35 cellular contexts compared by ENCODE assay signal in the genomic region with DNA sequence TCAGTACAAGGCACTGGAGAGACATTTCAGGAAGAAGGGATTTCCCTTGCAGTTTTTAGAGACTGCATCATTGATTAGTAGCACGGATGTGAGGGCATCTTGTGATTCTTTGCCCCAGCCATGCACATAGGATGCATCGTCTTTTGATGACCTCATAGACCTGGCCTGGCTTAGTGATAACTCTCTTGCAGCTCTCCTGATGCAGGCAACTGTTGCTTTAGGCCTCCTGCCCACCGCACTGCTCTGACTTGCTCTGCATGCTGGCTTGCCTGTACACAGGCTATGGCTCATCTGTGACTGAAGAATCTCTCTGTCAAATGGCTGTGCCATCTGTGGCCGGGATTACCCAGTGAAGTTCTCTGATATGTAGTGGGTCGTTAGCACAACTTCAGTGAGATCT.
DNase-seq lines count a peak whose midpoint lies in the region; ATAC-seq and TF ChIP-seq lines count a peak whose summit lies in the region.
"Had no signal": no experiment of that assay in that cellular context is flagged by ENCODE, and none has a peak within 500 bp of the region (broad histone marks: within the 10 kb centered on the region; RNA-seq: fewer than 3 reads in every experiment).

No MANE protein-coding gene starts in this region.

- no peak overlapping the region for H3K18ac ChIP-seq in IMR-90 (ENCODE audit: low read depth, low read length)
- H3K18ac ChIP-seq in mesenchymal stem cell (ENCODE audit: low read depth in 1 of 2, low read length in 2 of 2): no peak overlapping the region

- no peaks in the 10 kb centered on the region for H3K4me1 Mint-ChIP-seq in activated T-cell treated with anti-CD3 and anti-CD28 coated beads, Interleukin-2, amount 50 U/mL, for 72 hours (ENCODE audit: low read depth)
- H3K4me1 Mint-ChIP-seq: activated CD8-positive, alpha-beta memory T cell treated with anti-CD3 and anti-CD28 coated beads, Interleukin-2, amount 10 ng/mL, durations not matched to agents 7 days and 5 days; activated naive CD8-positive, alpha-beta T cell treated with anti-CD3 and anti-CD28 coated beads, Interleukin-2, amount 10 ng/mL, durations not matched to agents 7 days and 5 days; neural crest cell; T-helper 17 cell had no signal

- ATAC-seq in IMR-90 (ENCODE audit: low read depth) (peak; percentile 67), GM19351 (IDR thresholded peaks at IDR 0.05; ENCODE audit: unreplicated experiment) (no peak), heart left ventricle (no peak)
- ATAC-seq in activated T-cell treated with anti-CD3 and anti-CD28 coated beads, Interleukin-2, amount 50 U/mL, for 72 hours (replicated peaks in 1 of 2): no peak
- ATAC-seq: activated CD4-positive, CD25-positive, alpha-beta regulatory T cell treated with anti-CD3 and anti-CD28 coated beads, Interleukin-2, amount 50 U/mL, for 24 hours; activated CD8-positive, alpha-beta memory T cell treated with anti-CD3 and anti-CD28 coated beads, Interleukin-2, amount 10 ng/mL, durations not matched to agents 7 days and 5 days; activated T-cell treated with anti-CD3 and anti-CD28 coated beads, Interleukin-2, amount 50 U/mL, for 4 hours; effector memory CD8-positive, alpha-beta T cell; left colon; stimulated activated naive CD8-positive, alpha-beta T cell treated with anti-CD3 and anti-CD28 coated beads, Interleukin-15, Interleukin-2, amounts not matched to agents 100 U/mL and 50 U/mL, for 24 hours; T-helper 17 cell had no signal

- no peak overlapping the region for H2BK20ac ChIP-seq in IMR-90 (ENCODE audit: low read depth, low read length)

- H3K9ac ChIP-seq in IMR-90 (ENCODE audit: low read depth, low read length): no peak overlapping the region
- no peak overlapping the region for H3K9ac ChIP-seq in mesenchymal stem cell (ENCODE audit: low read length)
- H3K9ac ChIP-seq: BLaER1, GM23248, parathyroid adenoma had no signal

- H2BK15ac ChIP-seq in IMR-90 (ENCODE audit: low read depth, low read length) (no peak overlapping the region), mesenchymal stem cell (ENCODE audit: low read depth, poor library complexity, severe bottlenecking) (no peak overlapping the region)

- WGBS in IMR-90 (ENCODE audit: extremely low coverage in 2 of 2, insufficient read length in 1 of 2), 2 experiments: 60% methylated on average over 3 of the region's 5 CpGs; no CpG with 5 or more reads in 1 of the 2 experiments
- 94% methylated on average over 5 of the region's 5 CpGs for WGBS in mesenchymal stem cell
- WGBS in heart left ventricle, 4 donors: 71 to 79% (median 74%) methylated on average over 5 of the region's 5 CpGs

- H4K8ac ChIP-seq in IMR-90 (ENCODE audit: low read depth in 2 of 2, low read length in 2 of 2): no peak overlapping the region
- H4K8ac ChIP-seq in mesenchymal stem cell (ENCODE audit: low read length): peak overlapping the region; percentile 19

- peaks cover 0 to 1% of the 10 kb centered on the region in 2 donors for H3K36me3 Mint-ChIP-seq in activated T-cell treated with anti-CD3 and anti-CD28 coated beads, Interleukin-2, amount 50 U/mL, for 72 hours (ENCODE audit: insufficient read depth in 2 of 2)
- H3K36me3 Mint-ChIP-seq: activated CD8-positive, alpha-beta memory T cell treated with anti-CD3 and anti-CD28 coated beads, Interleukin-2, amount 10 ng/mL, durations not matched to agents 7 days and 5 days; activated naive CD8-positive, alpha-beta T cell treated with anti-CD3 and anti-CD28 coated beads, Interleukin-2, amount 10 ng/mL, durations not matched to agents 7 days and 5 days had no signal

- H2BK120ac ChIP-seq in IMR-90 (ENCODE audit: low read depth, low read length): no peak overlapping the region
- H2BK120ac ChIP-seq in mesenchymal stem cell (ENCODE audit: low read depth, low read length): no peak overlapping the region

- peaks cover 2 to 11% of the 10 kb centered on the region in 2 donors for H3K9me3 Mint-ChIP-seq in activated T-cell treated with anti-CD3 and anti-CD28 coated beads, Interleukin-2, amount 50 U/mL, for 72 hours
- H3K9me3 Mint-ChIP-seq: activated naive CD8-positive, alpha-beta T cell treated with anti-CD3 and anti-CD28 coated beads, Interleukin-2, amount 10 ng/mL, durations not matched to agents 7 days and 5 days; HFFc6; neural crest cell had no signal

- H3K9me3 ChIP-seq in IMR-90 (ENCODE audit: control insufficient read depth, insufficient read depth, low read length) (no peaks in the 10 kb centered on the region), mesenchymal stem cell (ENCODE audit: control insufficient read depth, low read length) (no peaks in the 10 kb centered on the region), heart left ventricle (no peaks in the 10 kb centered on the region)
- H3K9me3 ChIP-seq: ascending aorta, BLaER1, testis, uterus had no signal

- H3K27ac Mint-ChIP-seq in activated T-cell treated with anti-CD3 and anti-CD28 coated beads, Interleukin-2, amount 50 U/mL, for 72 hours: no peak overlapping the region
- H3K27ac Mint-ChIP-seq: activated CD8-positive, alpha-beta memory T cell treated with anti-CD3 and anti-CD28 coated beads, Interleukin-2, amount 10 ng/mL, durations not matched to agents 7 days and 5 days; activated naive CD8-positive, alpha-beta T cell treated with anti-CD3 and anti-CD28 coated beads, Interleukin-2, amount 10 ng/mL, durations not matched to agents 7 days and 5 days; effector memory CD8-positive, alpha-beta T cell; HFFc6; T-helper 17 cell had no signal

- H3K27me3 Mint-ChIP-seq in activated T-cell treated with anti-CD3 and anti-CD28 coated beads, Interleukin-2, amount 50 U/mL, for 72 hours (ENCODE audit: low read depth): no peaks in the 10 kb centered on the region
- H3K27me3 Mint-ChIP-seq: activated CD8-positive, alpha-beta memory T cell treated with anti-CD3 and anti-CD28 coated beads, Interleukin-2, amount 10 ng/mL, durations not matched to agents 7 days and 5 days; activated naive CD8-positive, alpha-beta T cell treated with anti-CD3 and anti-CD28 coated beads, Interleukin-2, amount 10 ng/mL, durations not matched to agents 7 days and 5 days; effector memory CD8-positive, alpha-beta T cell; T-helper 17 cell had no signal

- H3K23ac ChIP-seq in IMR-90 (ENCODE audit: low read depth, low read length) (no peak overlapping the region), mesenchymal stem cell (ENCODE audit: low read length in 2 of 2) (no peak overlapping the region)

- H4K91ac ChIP-seq in IMR-90 (ENCODE audit: insufficient read depth, low read depth, low read length): no peak overlapping the region
- H4K91ac ChIP-seq in mesenchymal stem cell (ENCODE audit: low read length): no peak overlapping the region

- TF ChIP-seq POLR2A in IMR-90 (IDR thresholded peaks at IDR 0.05; ENCODE audit: low read depth, low read length) (no peak), heart left ventricle (IDR thresholded peaks at IDR 0.05) (no peak)

- H2BK5ac ChIP-seq in IMR-90 (ENCODE audit: low read depth, low read length, poor library complexity, severe bottlenecking): no peak overlapping the region
- no peak overlapping the region for H2BK5ac ChIP-seq in mesenchymal stem cell (ENCODE audit: low read depth, low read length, poor library complexity, severe bottlenecking)

- DNase-seq in EH (ENCODE audit: low read depth) (peak; percentile 37), IMR-90 (peak; percentile 78), choroid plexus epithelial cell (ENCODE audit: low read depth) (peak; percentile 60), mesenchymal stem cell (no peak), heart left ventricle (no peak)
- no peak for DNase-seq in activated T-cell treated with anti-CD3 and anti-CD28 coated beads, Interleukin-2, amount 50 U/mL, for 72 hours
- DNase-seq: activated CD4-positive, alpha-beta T cell treated with anti-CD3 and anti-CD28 coated beads, Interleukin-2, amount 50 U/mL, for 4 hours; activated CD8-positive, alpha-beta memory T cell treated with anti-CD3 and anti-CD28 coated beads, Interleukin-2, amount 10 ng/mL, durations not matched to agents 7 days and 5 days; activated gamma-delta T cell treated with Interleukin-2 at 50 U/mL for 16 hours; activated naive CD8-positive, alpha-beta T cell treated with anti-CD3 and anti-CD28 coated beads, Interleukin-2, amount 10 ng/mL, durations not matched to agents 7 days and 5 days; activated T-cell treated with anti-CD3 and anti-CD28 coated beads, Interleukin-2, amount 50 U/mL, for 4 hours; caudate nucleus; cortex of kidney; DMS153; effector memory CD8-positive, alpha-beta T cell; foreskin melanocyte; GM23248; HFFc6; left colon; NCI-H1092; NCI-H1694; retina; small intestine; stimulated activated naive CD8-positive, alpha-beta T cell treated with anti-CD3 and anti-CD28 coated beads, Interleukin-15, Interleukin-2, amounts not matched to agents 100 U/mL and 50 U/mL, for 24 hours; T-helper 17 cell; testis; uterus had no signal

- H2AFZ ChIP-seq in IMR-90 (replicated peaks; ENCODE audit: low read length, poor library complexity) (peak overlapping the region; percentile 36), mesenchymal stem cell (ENCODE audit: low read depth, low read length) (no peak overlapping the region)
- H2AFZ ChIP-seq: GM23248, hepatocyte, parathyroid adenoma had no signal

- H3K4me1 ChIP-seq in IMR-90 (ENCODE audit: control insufficient read depth, insufficient read depth, low read length): no peaks in the 10 kb centered on the region
- H3K4me1 ChIP-seq in mesenchymal stem cell (ENCODE audit: control insufficient read depth, insufficient read depth, low read depth, low read length): no peaks in the 10 kb centered on the region
- no peaks in the 10 kb centered on the region for H3K4me1 ChIP-seq in heart left ventricle
- H3K4me1 ChIP-seq: ascending aorta, BLaER1, parathyroid adenoma, testis, uterus had no signal

- dilution Hi-C loops in IMR-90 (cut with HindIII; ENCODE audit: low sequenced_read_pairs, unreplicated experiment): no loop called here

- no peak overlapping the region for H2AK5ac ChIP-seq in IMR-90 (ENCODE audit: low read depth, low read length)
- H2AK5ac ChIP-seq in mesenchymal stem cell (ENCODE audit: low read length, severe bottlenecking): no peak overlapping the region

- BruUV-seq in IMR-90 (replicated peaks; lab: Mats Ljungman, UMichigan): no TSS peak

- H3K36me3 ChIP-seq in IMR-90 (ENCODE audit: control insufficient read depth, insufficient read depth, low read length) (no peaks in the 10 kb centered on the region), mesenchymal stem cell (ENCODE audit: control insufficient read depth in 1 of 2, insufficient read depth in 2 of 2, low read depth in 1 of 2, low read length in 2 of 2) (no peaks in the 10 kb centered on the region), heart left ventricle (no peaks in the 10 kb centered on the region)
- H3K36me3 ChIP-seq: ascending aorta, BLaER1, uterus had no signal

- H3K4ac ChIP-seq in IMR-90 (ENCODE audit: low read depth, low read length): no peak overlapping the region
- no peak overlapping the region for H3K4ac ChIP-seq in mesenchymal stem cell (ENCODE audit: low read depth in 1 of 2, low read length in 2 of 2)

- no peaks in the 10 kb centered on the region for H3K79me1 ChIP-seq in IMR-90 (ENCODE audit: low read depth in 1 of 2, low read length in 2 of 2)
- no peaks in the 10 kb centered on the region for H3K79me1 ChIP-seq in mesenchymal stem cell (replicated peaks; ENCODE audit: low read length, poor library complexity, severe bottlenecking)

- H4K5ac ChIP-seq in IMR-90 (ENCODE audit: low read depth, low read length): no peak overlapping the region

- no peak overlapping the region for H3K4me3 Mint-ChIP-seq in activated T-cell treated with anti-CD3 and anti-CD28 coated beads, Interleukin-2, amount 50 U/mL, for 72 hours
- H3K4me3 Mint-ChIP-seq: activated CD8-positive, alpha-beta memory T cell treated with anti-CD3 and anti-CD28 coated beads, Interleukin-2, amount 10 ng/mL, durations not matched to agents 7 days and 5 days; activated naive CD8-positive, alpha-beta T cell treated with anti-CD3 and anti-CD28 coated beads, Interleukin-2, amount 10 ng/mL, durations not matched to agents 7 days and 5 days; activated T-cell treated with anti-CD3 and anti-CD28 coated beads, Interleukin-2, amount 50 U/mL, for 4 hours; effector memory CD8-positive, alpha-beta T cell; HFFc6; neural crest cell; T-helper 17 cell had no signal

- H3K14ac ChIP-seq in IMR-90 (replicated peaks; ENCODE audit: low read depth, low read length) (no peak overlapping the region), mesenchymal stem cell (ENCODE audit: low read length in 2 of 2) (peak overlapping the region in 1 of 2 experiments; percentile 6)

- no peak overlapping the region for H2BK12ac ChIP-seq in mesenchymal stem cell (ENCODE audit: low read length in 2 of 2)

- H3K56ac ChIP-seq in IMR-90 (ENCODE audit: extremely low read depth, insufficient read depth, low read length): no peak overlapping the region

- CTCF ChIA-PET in IMR-90 (lab: Yijun Ruan, JAX): interaction anchor here (0.7 kb wide), 1 partner anchor 108 kb away, joined by 3 read pairs; no protein-coding TSS in a partner anchor

- in situ Hi-C loops in IMR-90 (cut with MboI; ENCODE audit: low sequenced_read_pairs): no loop called here

- H3K4me3 ChIP-seq in IMR-90 (ENCODE audit: insufficient read depth, low read depth, low read length) (no peak overlapping the region), choroid plexus epithelial cell (ENCODE audit: low read depth, low read length) (no peak overlapping the region), mesenchymal stem cell (ENCODE audit: insufficient read depth in 1 of 2, low read depth in 1 of 2, low read length in 2 of 2) (no peak overlapping the region), heart left ventricle (no peak overlapping the region)
- H3K4me3 ChIP-seq: ascending aorta, BLaER1, GM23248, hepatocyte, SK-N-MC, testis, uterus had no signal

- no peak overlapping the region for H2AK9ac ChIP-seq in IMR-90 (replicated peaks; ENCODE audit: low read depth, low read length, poor library complexity)

- TF ChIP-seq RAD21 in IMR-90 (IDR thresholded peaks at IDR 0.05; ENCODE audit: low read length): no peak

- H3K27me3 ChIP-seq in IMR-90 (ENCODE audit: control insufficient read depth, insufficient read depth, low read length) (no peaks in the 10 kb centered on the region), mesenchymal stem cell (ENCODE audit: control insufficient read depth in 1 of 2, insufficient read depth in 1 of 2, low read length in 2 of 2) (no peaks in the 10 kb centered on the region), heart left ventricle (no peaks in the 10 kb centered on the region)
- H3K27me3 ChIP-seq: ascending aorta, BLaER1, hepatocyte, testis, uterus had no signal

- intact Hi-C loops in IMR-90 (cut with micrococcal nuclease) (no loop called here), heart left ventricle (cut with DNase I) (no loop called here)

- TF ChIP-seq CTCF in IMR-90 (conservative IDR thresholded peaks at IDR 0.05; ENCODE audit: low read depth, low read length) (no peak), choroid plexus epithelial cell (conservative IDR thresholded peaks at IDR 0.05; ENCODE audit: low read depth, low read length) (no peak), heart left ventricle (IDR thresholded peaks at IDR 0.05) (no peak)

- no peaks in the 10 kb centered on the region for H3K9me1 ChIP-seq in IMR-90 (ENCODE audit: insufficient read depth, low read length)

- H4K20me1 ChIP-seq in IMR-90 (ENCODE audit: insufficient read depth, low read length): no peaks in the 10 kb centered on the region
- H4K20me1 ChIP-seq: BLaER1 had no signal

- H3K4me2 ChIP-seq in IMR-90 (ENCODE audit: low read depth, low read length): no peak overlapping the region
- H3K4me2 ChIP-seq in mesenchymal stem cell (ENCODE audit: low read length, poor library complexity, severe bottlenecking): no peak overlapping the region
- H3K4me2 ChIP-seq: BLaER1, hepatocyte had no signal

- H3K27ac ChIP-seq in IMR-90 (ENCODE audit: insufficient read depth, low read length) (no peak overlapping the region), mesenchymal stem cell (ENCODE audit: low read length, poor library complexity, severe bottlenecking) (no peak overlapping the region), heart left ventricle (no peak overlapping the region)
- H3K27ac ChIP-seq: ascending aorta, BLaER1, GM23248, hepatocyte, parathyroid adenoma, SK-N-MC, testis, uterus had no signal

- POLR2A ChIA-PET in IMR-90 (lab: Charles Lee; ENCODE audit: unreplicated experiment): no interaction called here

Comparison
In these comparisons a context has a peak if more than half of its experiments do, and no peak if none do; other contexts are left out.
1. DNase-seq: peak in EH (single experiment), IMR-90 (single experiment) and choroid plexus epithelial cell (single experiment); none in mesenchymal stem cell (single experiment), activated T-cell treated with anti-CD3 and anti-CD28 coated beads, Interleukin-2, amount 50 U/mL, for 72 hours (0 of 2) and heart left ventricle (0 of 5).